Comparison of ENCODE assay signal across 8 cellular contexts in genomic region chr12:77065361-77066204, GRCh38. TPM values are rescaled to one million over a fixed set of nuclear protein-coding genes. Genes with fewer than 3 reads are reported as not detected.
DNase-seq lines count a peak whose midpoint lies in the region; ATAC-seq and TF ChIP-seq lines count a peak whose summit lies in the region.

Gene E2F7, minus strand, starts transcription at chr12:77065569. Its CDS starts 934 bp downstream, at chr12:77064635.

- H3K27ac Mint-ChIP-seq in glutamatergic neuron (ENCODE audit: unreplicated experiment) (peak within 1 kb of the TSS; percentile 80), osteocyte (ENCODE audit: unreplicated experiment) (peak within 1 kb of the TSS; percentile 84)

- H3K4me1 Mint-ChIP-seq in glutamatergic neuron (ENCODE audit: low read depth, unreplicated experiment) (peaks cover 9% of the 10 kb centered on the region), osteocyte (ENCODE audit: unreplicated experiment) (peaks cover 28% of the 10 kb centered on the region)

- TF ChIP-seq CTCF in GM10266 (IDR thresholded peaks at IDR 0.05; ENCODE audit: control insufficient read depth, insufficient read depth, low read depth, missing control alignments) (no peak), glutamatergic neuron (IDR thresholded peaks at IDR 0.05; ENCODE audit: partially characterized antibody, unreplicated experiment) (no peak), osteocyte (IDR thresholded peaks at IDR 0.05) (no peak)

- peak; percentile 74 for ATAC-seq in HG02610 (IDR thresholded peaks at IDR 0.05; ENCODE audit: unreplicated experiment)

- peaks cover 32% of the 10 kb centered on the region for H3K36me3 ChIP-seq in SK-N-MC (ENCODE audit: insufficient read depth, low read length)
- H3K36me3 ChIP-seq in thymus (ENCODE audit: control insufficient read depth, insufficient read depth), result no peaks in the 10 kb centered on the region

- H3K27me3 Mint-ChIP-seq in glutamatergic neuron (ENCODE audit: unreplicated experiment) (peaks cover 4% of the 10 kb centered on the region), osteocyte (ENCODE audit: unreplicated experiment) (no peaks in the 10 kb centered on the region)

- H3K9ac ChIP-seq in SK-N-MC (ENCODE audit: insufficient read length), result peak within 1 kb of the TSS; percentile 89

- H3K27me3 ChIP-seq in thymus (ENCODE audit: control insufficient read depth, insufficient read depth), result no peaks in the 10 kb centered on the region

- H3K9me3 Mint-ChIP-seq in glutamatergic neuron (ENCODE audit: unreplicated experiment), result peaks cover 3% of the 10 kb centered on the region
- no peaks in the 10 kb centered on the region for H3K9me3 Mint-ChIP-seq in osteocyte (ENCODE audit: unreplicated experiment)

- H3K4me3 ChIP-seq in SK-N-MC, result peak within 1 kb of the TSS; percentile 90
- H3K4me3 ChIP-seq in thymus (ENCODE audit: low read length), result peak within 1 kb of the TSS; percentile 81

- under 1% methylated on average over 87 of the region's 87 CpGs for WGBS in thymus

- H3K27ac ChIP-seq in SK-N-MC (peak within 1 kb of the TSS; percentile 31; the same call in 1 of the 2 replicates), thymus (ENCODE audit: low read depth) (peak within 1 kb of the TSS; percentile 53)

- no peaks in the 10 kb centered on the region for H3K36me3 Mint-ChIP-seq in glutamatergic neuron (ENCODE audit: unreplicated experiment)
- no peaks in the 10 kb centered on the region for H3K36me3 Mint-ChIP-seq in osteocyte (ENCODE audit: unreplicated experiment)

- H3K4me3 Mint-ChIP-seq in glutamatergic neuron (ENCODE audit: unreplicated experiment) (peak within 1 kb of the TSS; percentile 84), osteocyte (ENCODE audit: unreplicated experiment) (peak within 1 kb of the TSS; percentile 86)

- peak; percentile 97 for DNase-seq in GM10266 (ENCODE audit: extremely low spot score)
- peak; percentile 79 for DNase-seq in NCI-H1048 (lab: John Stamatoyannopoulos, UW)
- DNase-seq in SK-N-MC (ENCODE audit: low read depth, low spot score), result peak; percentile 50
- peak; percentile 82 for DNase-seq in activated naive CD4-positive, alpha-beta T cell treated with anti-CD3 and anti-CD28 coated beads, Interleukin-2, amount 50 U/mL, for 16 hours
- DNase-seq in glutamatergic neuron, result peak; percentile 91
- peak; percentile 96 for DNase-seq in osteocyte (ENCODE audit: extremely low spot score, unreplicated experiment)

- peaks cover 16% of the 10 kb centered on the region for H3K4me1 ChIP-seq in thymus (ENCODE audit: control insufficient read depth, insufficient read depth, low read length)

- no peaks in the 10 kb centered on the region for H3K9me3 ChIP-seq in SK-N-MC (ENCODE audit: low read depth, low read length)
- no peaks in the 10 kb centered on the region for H3K9me3 ChIP-seq in thymus (ENCODE audit: control insufficient read depth)

RNA-seq across cellular contexts. Expression of gene E2F7, which starts in this region (rescaled TPM):
- total RNA-seq in glutamatergic neuron (ENCODE audit: unreplicated experiment) (4.2 TPM), osteocyte (2.6 and 3.0 TPM in 2 replicates)
- 0.80 TPM for polyA plus RNA-seq in thymus

Comparison
In these comparisons a context has a peak if more than half of its experiments do, and no peak if none do; other contexts are left out.
1. Peak in every context shown above with its lines: DNase-seq, ATAC-seq, H3K4me3 ChIP-seq and H3K27ac ChIP-seq.